ENCODE assay signal across 9 cellular contexts in genomic region chr2:18455256-18455862, GRCh38.
DNase-seq lines count a peak whose midpoint lies in the region; ATAC-seq and TF ChIP-seq lines count a peak whose summit lies in the region.
"Had no signal": no experiment of that assay in that cellular context is flagged by ENCODE, and none has a peak within 500 bp of the region (broad histone marks: within the 10 kb centered on the region; RNA-seq: fewer than 3 reads in every experiment).

No MANE protein-coding gene starts in this region.

- no peaks in the 10 kb centered on the region for H3K36me3 ChIP-seq in body of pancreas (replicated peaks in 1 of 2; ENCODE audit: insufficient read depth in 1 of 2, low read depth in 2 of 2)
- no peaks in the 10 kb centered on the region for H3K36me3 ChIP-seq in prostate gland

- peaks cover 8% of the 10 kb centered on the region for H3K4me1 ChIP-seq in body of pancreas
- no peaks in the 10 kb centered on the region for H3K4me1 ChIP-seq in prostate gland (replicated peaks)

- no peak for TF ChIP-seq POLR2A in body of pancreas (IDR thresholded peaks at IDR 0.05)
- no peak for TF ChIP-seq POLR2A in prostate gland (IDR thresholded peaks at IDR 0.05)

- H3K27me3 ChIP-seq in body of pancreas (no peaks in the 10 kb centered on the region), prostate gland (replicated peaks; ENCODE audit: insufficient read depth) (no peaks in the 10 kb centered on the region)

- H3K9me3 ChIP-seq in body of pancreas (no peaks in the 10 kb centered on the region), prostate gland (no peaks in the 10 kb centered on the region)

- TF ChIP-seq CTCF in body of pancreas (IDR thresholded peaks at IDR 0.05) (peak in 3 of 7 experiments; percentile 16 to 32 (median 20)), prostate gland (IDR thresholded peaks at IDR 0.05) (peak in 1 of 4 experiments; percentile 9)

- ATAC-seq in Right ventricle myocardium inferior (peak; percentile 51), body of pancreas (peak; percentile 27), HG02610 (IDR thresholded peaks at IDR 0.05; ENCODE audit: unreplicated experiment) (no peak), GM19452 (IDR thresholded peaks at IDR 0.05; ENCODE audit: unreplicated experiment) (no peak)
- ATAC-seq: CD8-positive, alpha-beta T cell had no signal

- H3K4me3 ChIP-seq in body of pancreas (no peak overlapping the region), prostate gland (no peak overlapping the region)

- intact Hi-C loops in Right ventricle myocardium inferior (cut with DNase I) (no loop called here), cardiac septum (cut with DNase I) (no loop called here), body of pancreas (cut with DNase I) (no loop called here), prostate gland (cut with DNase I) (no loop called here)

- H3K27ac ChIP-seq in body of pancreas (no peak overlapping the region), prostate gland (no peak overlapping the region)

- 39% methylated on average over 5 of the region's 5 CpGs for WGBS in body of pancreas, 2 donors
- WGBS in prostate gland: 39% methylated on average over 5 of the region's 5 CpGs

- no peak for DNase-seq in Right ventricle myocardium inferior (ENCODE audit: missing footprints)
- DNase-seq in cardiac septum (ENCODE audit: low spot score): no peak
- DNase-seq in body of pancreas: peak in 1 of 4 donors; percentile 13
- DNase-seq in islet precursor cell: peak; percentile 65
- no peak for DNase-seq in activated CD4-positive, alpha-beta T cell treated with anti-CD3 and anti-CD28 coated beads for 48 hours
- no peak for DNase-seq in prostate gland (ENCODE audit: low spot score)
- DNase-seq: CD8-positive, alpha-beta T cell had no signal

Comparison
In these comparisons a context has a peak if more than half of its experiments do, and no peak if none do; other contexts are left out.
1. ATAC-seq: peak in Right ventricle myocardium inferior (single experiment) and body of pancreas (single experiment); none in HG02610 (single experiment) and GM19452 (single experiment).